8 cellular contexts compared by ENCODE assay signal in genomic region chr17:17824780-17825614, GRCh38. TPM values are rescaled to one million over a fixed set of nuclear protein-coding genes. Genes with fewer than 3 reads are reported as not detected.
DNase-seq lines count a peak whose midpoint lies in the region; ATAC-seq and TF ChIP-seq lines count a peak whose summit lies in the region.

No MANE protein-coding gene starts in this region.

- H3K4me2 ChIP-seq in Karpas-422 (ENCODE audit: low read depth, low read length, poor library complexity, severe bottlenecking): peak overlapping the region; percentile 81

- H3K27ac ChIP-seq in ACC112 (ENCODE audit: low read depth, low read length): peak overlapping the region; percentile 31; the same call in 1 of the 2 replicates
- peak overlapping the region; percentile 90 for H3K27ac ChIP-seq in Karpas-422 (ENCODE audit: low read length)
- peak overlapping the region; percentile 84 to 92 for H3K27ac ChIP-seq in breast epithelium
- peak overlapping the region; percentile 80 for H3K27ac ChIP-seq in muscle layer of colon (ENCODE audit: low read depth, low read length)

- H4K20me1 ChIP-seq in Karpas-422 (ENCODE audit: insufficient read depth, low read depth, low read length): peaks cover 34% of the 10 kb centered on the region

- H3K9me2 ChIP-seq in Karpas-422 (replicated peaks; ENCODE audit: insufficient read depth, low read length): no peaks in the 10 kb centered on the region

- H3K27me3 ChIP-seq in ACC112 (ENCODE audit: insufficient read depth, low read length) (no peaks in the 10 kb centered on the region), Karpas-422 (ENCODE audit: low read length) (no peaks in the 10 kb centered on the region), breast epithelium (no peaks in the 10 kb centered on the region), muscle layer of colon (ENCODE audit: control insufficient read depth in 1 of 2, insufficient read depth in 2 of 2, low read length in 2 of 2) (no peaks in the 10 kb centered on the region)

- H3K9me3 ChIP-seq in Karpas-422 (ENCODE audit: low read length): no peaks in the 10 kb centered on the region
- no peaks in the 10 kb centered on the region for H3K9me3 ChIP-seq in breast epithelium
- no peaks in the 10 kb centered on the region for H3K9me3 ChIP-seq in muscle layer of colon (ENCODE audit: low read length)

- H3K36me3 ChIP-seq in ACC112 (ENCODE audit: insufficient read depth, low read length) (no peaks in the 10 kb centered on the region), Karpas-422 (ENCODE audit: insufficient read depth, low read length) (no peaks in the 10 kb centered on the region), breast epithelium (no peaks in the 10 kb centered on the region), muscle layer of colon (ENCODE audit: insufficient read depth, low read length) (no peaks in the 10 kb centered on the region)

- peak overlapping the region; percentile 28; the same call in 1 of the 2 replicates for H3K4me3 ChIP-seq in ACC112 (ENCODE audit: low read depth, low read length)
- H3K4me3 ChIP-seq in Karpas-422 (ENCODE audit: low read length): no peak overlapping the region
- H3K4me3 ChIP-seq in breast epithelium: peak overlapping the region in 1 of 3 donors; percentile 80
- peak overlapping the region in 1 of 2 donors; percentile 70 for H3K4me3 ChIP-seq in muscle layer of colon (ENCODE audit: low read depth in 1 of 2, low read length in 2 of 2)

- ATAC-seq in GM21526 (IDR thresholded peaks at IDR 0.05; ENCODE audit: low FRiP score, unreplicated experiment) (no peak), GM19467 (IDR thresholded peaks at IDR 0.05; ENCODE audit: unreplicated experiment) (no peak)

- TF ChIP-seq CTCF in breast epithelium (IDR thresholded peaks at IDR 0.05): no peak

- no peak for TF ChIP-seq POLR2A in breast epithelium (IDR thresholded peaks at IDR 0.05)

- H3K4me1 ChIP-seq in ACC112 (ENCODE audit: control insufficient read depth, insufficient read depth, low read length, unreplicated experiment) (peaks cover 60% of the 10 kb centered on the region), Karpas-422 (ENCODE audit: low read length) (peaks cover 70% of the 10 kb centered on the region), breast epithelium (peaks cover 17 to 51% of the 10 kb centered on the region in 2 donors), muscle layer of colon (ENCODE audit: insufficient read depth, low read length) (peaks cover 68% of the 10 kb centered on the region)

- DNase-seq in Karpas-422 (no peak), breast epithelium (ENCODE audit: low spot score in 2 of 2) (no peak), DMS79 treated with DMSO at 0.1 percent for 48 hours (lab: John Stamatoyannopoulos, UW) (no peak), mesenteric fat pad (ENCODE audit: low spot score) (no peak)

- no peak overlapping the region for H2AFZ ChIP-seq in ACC112 (ENCODE audit: low read length, unreplicated experiment)
- H2AFZ ChIP-seq in Karpas-422 (ENCODE audit: low read length): no peak overlapping the region

- peak overlapping the region; percentile 69 for H3K9ac ChIP-seq in Karpas-422 (ENCODE audit: low read length)
- peak overlapping the region; percentile 12 for H3K9ac ChIP-seq in muscle layer of colon (ENCODE audit: low read length)

- intact Hi-C loops in breast epithelium (cut with DNase I; ENCODE audit: low total_unique reads): no loop called here

- H3K79me2 ChIP-seq in ACC112 (ENCODE audit: control insufficient read depth, insufficient read depth, low read length, unreplicated experiment) (peaks cover 32% of the 10 kb centered on the region), Karpas-422 (ENCODE audit: low read length) (peaks cover 80% of the 10 kb centered on the region)

RNA-seq across cellular contexts. Expression of gene SREBF1, which starts 11.8 kb away (rescaled TPM):
- total RNA-seq in Karpas-422 (2014; rRNA removed; shearing (Covaris generic); ENCODE audit: low replicate concordance): 52.0 and 103 TPM in 2 replicates
- total RNA-seq in breast epithelium: 100 to 1,000 TPM in 1 of 3 donors, 10 to 100 TPM in 2; 39.0 to 119 (median 81.3) TPM
- 39.9 TPM for total RNA-seq in mesenteric fat pad

Comparison
In these comparisons a context has a peak if more than half of its experiments do, and no peak if none do; other contexts are left out.
1. H3K27ac ChIP-seq: peak in every context shown above with its lines; median percentile 90 in Karpas-422; 88 in breast epithelium; 80 in muscle layer of colon; 31 in ACC112.